ENCODE assay signal across 16 cellular contexts in genomic region chr3:126998320-126998719, GRCh38. TPM values are rescaled to one million over a fixed set of nuclear protein-coding genes. Genes with fewer than 3 reads are reported as not detected.
A peak's percentile ranks its signal among the peaks of the same experiment; 100 is the strongest.
DNase-seq lines count a peak whose midpoint lies in the region; ATAC-seq, FAIRE-seq and TF ChIP-seq lines count a peak whose summit lies in the region.
"Had no signal": no experiment of that assay in that cellular context is flagged by ENCODE, and none has a peak within 500 bp of the region (broad histone marks: within the 10 kb centered on the region; RNA-seq: fewer than 3 reads in every experiment).

No MANE protein-coding gene starts in this region.

- no peak overlapping the region for H2AFZ ChIP-seq in astrocyte (ENCODE audit: low read depth, low read length)

- H3K4me3 ChIP-seq in BLaER1 treated with 17β-estradiol and CSF1 and Interleukin-3, amounts not matched to agents 10 nM and 100 nM: no peak overlapping the region
- H3K4me3 ChIP-seq in HUES48 (ENCODE audit: low read depth, low read length) (no peak overlapping the region), astrocyte (ENCODE audit: insufficient read depth, low read depth, low read length) (no peak overlapping the region)
- H3K4me3 ChIP-seq: HAP-1, vagina had no signal

- ATAC-seq in stimulated activated naive CD8-positive, alpha-beta T cell treated with anti-CD3 and anti-CD28 coated beads, Interleukin-15, Interleukin-2, amounts not matched to agents 100 U/mL and 50 U/mL, for 24 hours: no peak
- no peak for ATAC-seq in GM18907 (IDR thresholded peaks at IDR 0.05; ENCODE audit: unreplicated experiment)
- ATAC-seq: activated naive CD4-positive, alpha-beta T cell treated with anti-CD3 and anti-CD28 coated beads, Interleukin-2, amount 50 U/mL, for 72 hours; HepG2 had no signal

- no peak overlapping the region for H3K27ac ChIP-seq in BLaER1 treated with 17β-estradiol and CSF1 and Interleukin-3, amounts not matched to agents 10 nM and 100 nM
- H3K27ac ChIP-seq in HUES48 (ENCODE audit: low read depth, low read length) (no peak overlapping the region), astrocyte (ENCODE audit: low read depth, low read length) (no peak overlapping the region)
- H3K27ac ChIP-seq: vagina had no signal

- DNase-seq in astrocyte (ENCODE audit: low read depth): no peak
- DNase-seq in nephron progenitor cell: no peak
- no peak for DNase-seq in stimulated activated naive CD8-positive, alpha-beta T cell treated with anti-CD3 and anti-CD28 coated beads, Interleukin-15, Interleukin-2, amounts not matched to agents 100 U/mL and 50 U/mL, for 24 hours
- no peak for DNase-seq in NCI-H1417 treated with DMSO at 0.1 percent for 48 hours (lab: John Stamatoyannopoulos, UW)
- DNase-seq in islet precursor cell: no peak
- DNase-seq: retina; stimulated activated CD4-positive, alpha-beta T cell treated with anti-CD3 and anti-CD28 coated beads, Interleukin-4, amount 100 ng/mL, for 4 hours; SW 1271 had no signal

- no peaks in the 10 kb centered on the region for H3K27me3 Mint-ChIP-seq in astrocyte (ENCODE audit: low read depth, unreplicated experiment)
- H3K27me3 Mint-ChIP-seq in nephron progenitor cell (ENCODE audit: low read depth, poor library complexity): no peaks in the 10 kb centered on the region

- H3K4me1 ChIP-seq in BLaER1 treated with 17β-estradiol and CSF1 and Interleukin-3, amounts not matched to agents 10 nM and 100 nM: peaks cover 17 to 75% (median 69%) of the 10 kb centered on the region in 10 experiments
- H3K4me1 ChIP-seq in HUES48 (ENCODE audit: control insufficient read depth, insufficient read depth, low read length): peaks cover 13% of the 10 kb centered on the region
- H3K4me1 ChIP-seq in astrocyte (ENCODE audit: insufficient read depth, low read length): peaks cover 23% of the 10 kb centered on the region
- H3K4me1 ChIP-seq: HAP-1 had no signal

- no peaks in the 10 kb centered on the region for H3K9me3 ChIP-seq in BLaER1 treated with 17β-estradiol and CSF1 and Interleukin-3, amounts not matched to agents 10 nM and 100 nM (replicated peaks in 1 of 11)
- H3K9me3 ChIP-seq in HUES48 (ENCODE audit: control insufficient read depth, insufficient read depth, low read length) (no peaks in the 10 kb centered on the region), astrocyte (ENCODE audit: insufficient read depth, low read depth, low read length) (no peaks in the 10 kb centered on the region)
- H3K9me3 ChIP-seq: HAP-1, vagina had no signal

- peaks cover 0 to 28% (median 0%) of the 10 kb centered on the region in 11 experiments; a peak in 7 of 22 replicates for H3K27me3 ChIP-seq in BLaER1 treated with 17β-estradiol and CSF1 and Interleukin-3, amounts not matched to agents 10 nM and 100 nM
- no peaks in the 10 kb centered on the region for H3K27me3 ChIP-seq in HUES48 (ENCODE audit: control insufficient read depth, insufficient read depth, low read length)
- no peaks in the 10 kb centered on the region for H3K27me3 ChIP-seq in astrocyte (ENCODE audit: insufficient read depth, low read length)
- H3K27me3 ChIP-seq: vagina had no signal

- peaks cover 0 to 36% (median 0%) of the 10 kb centered on the region in 11 experiments; a peak in 3 of 22 replicates for H3K36me3 ChIP-seq in BLaER1 treated with 17β-estradiol and CSF1 and Interleukin-3, amounts not matched to agents 10 nM and 100 nM
- H3K36me3 ChIP-seq in HUES48 (ENCODE audit: control insufficient read depth, insufficient read depth, low read length): peaks cover 18% of the 10 kb centered on the region; the same call in 1 of the 2 replicates
- H3K36me3 ChIP-seq in astrocyte (ENCODE audit: insufficient read depth, low read length): no peaks in the 10 kb centered on the region
- H3K36me3 ChIP-seq: vagina had no signal

- peaks cover 90% of the 10 kb centered on the region for H3K79me2 ChIP-seq in astrocyte (ENCODE audit: insufficient read depth, low read length)

- H3K36me3 Mint-ChIP-seq in astrocyte (ENCODE audit: low read depth, unreplicated experiment): no peaks in the 10 kb centered on the region
- H3K36me3 Mint-ChIP-seq in nephron progenitor cell (ENCODE audit: low read depth): no peaks in the 10 kb centered on the region
- H3K36me3 Mint-ChIP-seq: activated naive CD4-positive, alpha-beta T cell treated with anti-CD3 and anti-CD28 coated beads, Interleukin-2, amount 50 U/mL, for 72 hours; CD14-positive monocyte had no signal

- no peak overlapping the region for H3K4me3 Mint-ChIP-seq in astrocyte (ENCODE audit: unreplicated experiment)
- H3K4me3 Mint-ChIP-seq in nephron progenitor cell: no peak overlapping the region
- H3K4me3 Mint-ChIP-seq: CD14-positive monocyte had no signal

- TF ChIP-seq CTCF in astrocyte (IDR thresholded peaks at IDR 0.05; ENCODE audit: insufficient read depth, low read depth, low read length) (no peak), nephron progenitor cell (IDR thresholded peaks at IDR 0.05) (no peak)

- H3K4me2 ChIP-seq in BLaER1 treated with 17β-estradiol and CSF1 and Interleukin-3, amounts not matched to agents 10 nM and 100 nM: peak overlapping the region in 8 of 11 experiments; percentile 15 to 100 (median 67); a peak in 11 of 22 replicates
- no peak overlapping the region for H3K4me2 ChIP-seq in astrocyte (ENCODE audit: low read length)

- peak overlapping the region; percentile 4 for H3K27ac Mint-ChIP-seq in astrocyte (ENCODE audit: unreplicated experiment)
- H3K27ac Mint-ChIP-seq in nephron progenitor cell: peak overlapping the region; percentile 82
- H3K27ac Mint-ChIP-seq: CD14-positive monocyte had no signal

- H3K9me3 Mint-ChIP-seq in astrocyte (ENCODE audit: unreplicated experiment): no peaks in the 10 kb centered on the region
- H3K9me3 Mint-ChIP-seq in nephron progenitor cell: no peaks in the 10 kb centered on the region
- H3K9me3 Mint-ChIP-seq: activated naive CD4-positive, alpha-beta T cell treated with anti-CD3 and anti-CD28 coated beads, Interleukin-2, amount 50 U/mL, for 72 hours had no signal

- H3K9ac ChIP-seq in BLaER1 treated with 17β-estradiol and CSF1 and Interleukin-3, amounts not matched to agents 10 nM and 100 nM: 0 out of 22 replicates have a peak overlapping the region, but pooled peaks of 1 of the 11 experiments have one; percentile 18
- H3K9ac ChIP-seq in HUES48 (ENCODE audit: low read depth, low read length) (peak overlapping the region; percentile 28; the same call in 1 of the 2 replicates), astrocyte (ENCODE audit: low read length) (no peak overlapping the region)

- no peak for FAIRE-seq in astrocyte (lab: Jason Lieb, UNC)
- FAIRE-seq: HepG2 had no signal

- H3K4me1 Mint-ChIP-seq in astrocyte (ENCODE audit: low read depth, unreplicated experiment): peaks cover 8% of the 10 kb centered on the region
- H3K4me1 Mint-ChIP-seq in nephron progenitor cell: peaks cover 20% of the 10 kb centered on the region
- H3K4me1 Mint-ChIP-seq: CD14-positive monocyte had no signal

- peaks cover 80 to 99% (median 95%) of the 10 kb centered on the region in 11 experiments for H4K20me1 ChIP-seq in BLaER1 treated with 17β-estradiol and CSF1 and Interleukin-3, amounts not matched to agents 10 nM and 100 nM
- H4K20me1 ChIP-seq in astrocyte (ENCODE audit: insufficient read depth, low read length): peaks cover 57% of the 10 kb centered on the region

RNA-seq across cellular contexts. Expression of gene PLXNA1, which starts 15.4 kb away (rescaled TPM):
- total RNA-seq in astrocyte: 63.3 and 64.3 TPM in 2 replicates
